Comparison of ENCODE assay signal across 8 cellular contexts in the genomic region with DNA sequence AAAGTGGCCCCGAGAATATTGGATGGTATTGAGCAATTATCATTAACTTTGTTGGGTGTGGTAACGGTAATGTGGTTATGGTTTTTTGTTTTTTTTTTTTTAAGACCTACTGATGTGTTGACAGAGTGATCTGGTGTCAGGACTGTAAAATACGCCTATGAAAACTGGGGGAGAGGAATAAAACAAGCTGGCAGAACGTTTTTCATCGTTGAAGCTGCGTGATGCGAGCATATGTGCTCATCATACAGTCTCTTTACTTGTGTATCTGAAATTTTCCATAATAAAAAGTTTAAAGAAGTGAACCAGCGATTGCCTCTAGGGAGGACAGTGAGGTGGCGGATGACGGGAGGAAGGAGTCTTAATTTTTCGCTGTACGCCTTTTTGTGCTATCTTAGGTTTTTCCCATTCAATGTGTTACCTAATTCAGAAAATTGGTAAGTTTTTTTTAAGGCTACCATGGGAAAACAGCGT. TPM values are rescaled to one million over a fixed set of nuclear protein-coding genes. Genes with fewer than 3 reads are reported as not detected.
DNase-seq lines count a peak whose midpoint lies in the region; ATAC-seq and TF ChIP-seq lines count a peak whose summit lies in the region.

No MANE protein-coding gene starts in this region.

- ATAC-seq in activated naive CD4-positive, alpha-beta T cell treated with anti-CD3 and anti-CD28 coated beads, Interleukin-2, amount 50 U/mL, for 72 hours = no peak
- no peak for ATAC-seq in GM18511 (IDR thresholded peaks at IDR 0.05; ENCODE audit: unreplicated experiment)

- TF ChIP-seq EP300 in suprapubic skin (IDR thresholded peaks at IDR 0.05) = no peak

- POLR2A ChIA-PET in HEK293 (lab: Yijun Ruan, JAX) = interaction anchor here (0.7 to 2.4 kb wide), 2 partner anchors 12 to 122 kb away, joined by 6 to 10 read pairs; no protein-coding TSS in a partner anchor

- H3K27ac ChIP-seq in HEK293 (ENCODE audit: extremely low read depth, low read depth, low read length) = peak overlapping the region; percentile 91; the same call in 1 of the 2 replicates
- H3K27ac ChIP-seq in suprapubic skin = peak overlapping the region; percentile 99

- no peaks in the 10 kb centered on the region for H3K27me3 ChIP-seq in suprapubic skin

- no peaks in the 10 kb centered on the region for H3K9me3 ChIP-seq in HEK293 (ENCODE audit: control insufficient read depth, insufficient read depth, low read depth, low read length)
- H3K9me3 ChIP-seq in suprapubic skin = no peaks in the 10 kb centered on the region

- H3K9me3 Mint-ChIP-seq in activated naive CD4-positive, alpha-beta T cell treated with anti-CD3 and anti-CD28 coated beads, Interleukin-2, amount 50 U/mL, for 72 hours = no peaks in the 10 kb centered on the region

- H3K4me1 ChIP-seq in HEK293 (ENCODE audit: control insufficient read depth, insufficient read depth, low read length) = peaks cover 21% of the 10 kb centered on the region
- peaks cover 60% of the 10 kb centered on the region for H3K4me1 ChIP-seq in suprapubic skin

- H3K36me3 ChIP-seq in HEK293 (ENCODE audit: control insufficient read depth in 2 of 2, insufficient read depth in 1 of 2, low read length in 2 of 2) (peaks cover 5 to 9% of the 10 kb centered on the region in 2 experiments; a peak in 2 of 3 replicates), suprapubic skin (peaks cover 3% of the 10 kb centered on the region)

- peaks cover 17 to 30% of the 10 kb centered on the region in 2 donors for H3K36me3 Mint-ChIP-seq in activated naive CD4-positive, alpha-beta T cell treated with anti-CD3 and anti-CD28 coated beads, Interleukin-2, amount 50 U/mL, for 72 hours

- peak overlapping the region; percentile 92 to 94 for H3K27ac Mint-ChIP-seq in activated naive CD4-positive, alpha-beta T cell treated with anti-CD3 and anti-CD28 coated beads, Interleukin-2, amount 50 U/mL, for 72 hours

- no peak for TF ChIP-seq POLR2A in suprapubic skin (IDR thresholded peaks at IDR 0.05)

- CTCF ChIA-PET in HEK293 (lab: Yijun Ruan, JAX) = interaction anchor here (0.6 kb wide), 1 partner anchor 119 kb away, joined by 3 read pairs; no protein-coding TSS in a partner anchor

- peak; percentile 6 for DNase-seq in AG08395 (ENCODE audit: low spot score)
- DNase-seq in activated naive CD4-positive, alpha-beta T cell treated with anti-CD3 and anti-CD28 coated beads, Interleukin-2, amount 50 U/mL, for 72 hours (ENCODE audit: low spot score in 2 of 2) = no peak
- peak; percentile 23 for DNase-seq in iris pigment epithelial cell (ENCODE audit: low read depth)
- no peak for DNase-seq in suprapubic skin (ENCODE audit: low spot score in 2 of 2)
- no peak for DNase-seq in NCI-H2081 (lab: John Stamatoyannopoulos, UW)
- DNase-seq in OCI-M1 (lab: John Stamatoyannopoulos, UW) = no peak

- no peak for TF ChIP-seq CTCF in HEK293 (tag by site-specific recombination; IDR thresholded peaks at IDR 0.05)
- no peak for TF ChIP-seq CTCF in suprapubic skin (IDR thresholded peaks at IDR 0.05)

- H3K4me3 ChIP-seq in HEK293 (ENCODE audit: low read depth, low read length) = peak overlapping the region; percentile 83
- H3K4me3 ChIP-seq in suprapubic skin = peak overlapping the region; percentile 99

- 15% methylated on average over 13 of the region's 13 CpGs for WGBS in suprapubic skin

TF ChIP-seq in HEK293, 187 proteins besides CTCF, POLR2A, EP300 and RAD21 (continues in another document):
- TF ChIP-seq, protein P1, sequence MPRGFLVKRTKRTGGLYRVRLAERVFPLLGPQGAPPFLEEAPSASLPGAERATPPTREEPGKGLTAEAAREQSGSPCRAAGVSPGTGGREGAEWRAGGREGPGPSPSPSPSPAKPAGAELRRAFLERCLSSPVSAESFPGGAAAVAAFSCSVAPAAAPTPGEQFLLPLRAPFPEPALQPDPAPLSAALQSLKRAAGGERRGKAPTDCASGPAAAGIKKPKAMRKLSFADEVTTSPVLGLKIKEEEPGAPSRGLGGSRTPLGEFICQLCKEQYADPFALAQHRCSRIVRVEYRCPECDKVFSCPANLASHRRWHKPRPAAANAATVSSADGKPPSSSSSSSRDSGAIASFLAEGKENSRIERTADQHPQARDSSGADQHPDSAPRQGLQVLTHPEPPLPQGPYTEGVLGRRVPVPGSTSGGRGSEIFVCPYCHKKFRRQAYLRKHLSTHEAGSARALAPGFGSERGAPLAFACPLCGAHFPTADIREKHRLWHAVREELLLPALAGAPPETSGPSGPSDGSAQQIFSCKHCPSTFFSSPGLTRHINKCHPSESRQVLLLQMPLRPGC (tag by site-specific recombination; IDR thresholded peaks at IDR 0.05) = peak; percentile 29; the same call in 1 of the 2 replicates
- TF ChIP-seq ZNF777 (tag by site-specific recombination; IDR thresholded peaks at IDR 0.05; ENCODE audit: borderline replicate concordance) = no peak
- peak; percentile 95 for TF ChIP-seq ZNF335 (tag by site-specific recombination; conservative IDR thresholded peaks at IDR 0.05)
- no peak for TF ChIP-seq ZBTB48 (tag by site-specific recombination; IDR thresholded peaks at IDR 0.05)
- TF ChIP-seq, protein P2, sequence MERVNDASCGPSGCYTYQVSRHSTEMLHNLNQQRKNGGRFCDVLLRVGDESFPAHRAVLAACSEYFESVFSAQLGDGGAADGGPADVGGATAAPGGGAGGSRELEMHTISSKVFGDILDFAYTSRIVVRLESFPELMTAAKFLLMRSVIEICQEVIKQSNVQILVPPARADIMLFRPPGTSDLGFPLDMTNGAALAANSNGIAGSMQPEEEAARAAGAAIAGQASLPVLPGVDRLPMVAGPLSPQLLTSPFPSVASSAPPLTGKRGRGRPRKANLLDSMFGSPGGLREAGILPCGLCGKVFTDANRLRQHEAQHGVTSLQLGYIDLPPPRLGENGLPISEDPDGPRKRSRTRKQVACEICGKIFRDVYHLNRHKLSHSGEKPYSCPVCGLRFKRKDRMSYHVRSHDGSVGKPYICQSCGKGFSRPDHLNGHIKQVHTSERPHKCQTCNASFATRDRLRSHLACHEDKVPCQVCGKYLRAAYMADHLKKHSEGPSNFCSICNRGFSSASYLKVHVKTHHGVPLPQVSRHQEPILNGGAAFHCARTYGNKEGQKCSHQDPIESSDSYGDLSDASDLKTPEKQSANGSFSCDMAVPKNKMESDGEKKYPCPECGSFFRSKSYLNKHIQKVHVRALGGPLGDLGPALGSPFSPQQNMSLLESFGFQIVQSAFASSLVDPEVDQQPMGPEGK (tag by site-specific recombination; IDR thresholded peaks at IDR 0.05) = 0 out of 2 replicates have a peak, but pooled peaks have one; percentile 46
- no peak for TF ChIP-seq ZNF132 (tag by site-specific recombination; IDR thresholded peaks at IDR 0.05; ENCODE audit: borderline replicate concordance)
- TF ChIP-seq, protein P3, sequence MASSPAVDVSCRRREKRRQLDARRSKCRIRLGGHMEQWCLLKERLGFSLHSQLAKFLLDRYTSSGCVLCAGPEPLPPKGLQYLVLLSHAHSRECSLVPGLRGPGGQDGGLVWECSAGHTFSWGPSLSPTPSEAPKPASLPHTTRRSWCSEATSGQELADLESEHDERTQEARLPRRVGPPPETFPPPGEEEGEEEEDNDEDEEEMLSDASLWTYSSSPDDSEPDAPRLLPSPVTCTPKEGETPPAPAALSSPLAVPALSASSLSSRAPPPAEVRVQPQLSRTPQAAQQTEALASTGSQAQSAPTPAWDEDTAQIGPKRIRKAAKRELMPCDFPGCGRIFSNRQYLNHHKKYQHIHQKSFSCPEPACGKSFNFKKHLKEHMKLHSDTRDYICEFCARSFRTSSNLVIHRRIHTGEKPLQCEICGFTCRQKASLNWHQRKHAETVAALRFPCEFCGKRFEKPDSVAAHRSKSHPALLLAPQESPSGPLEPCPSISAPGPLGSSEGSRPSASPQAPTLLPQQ (tag by site-specific recombination; IDR thresholded peaks at IDR 0.05) = 0 out of 2 replicates have a peak, but pooled peaks have one; percentile 6
- TF ChIP-seq ZFHX2 (tag by site-specific recombination; conservative IDR thresholded peaks at IDR 0.05) = 0 out of 2 replicates have a peak, but pooled peaks have one; percentile 2
- TF ChIP-seq ZNF600 (tag by site-specific recombination; IDR thresholded peaks at IDR 0.05) = peak; percentile 69; the same call in 1 of the 2 replicates
- TF ChIP-seq, protein P4, sequence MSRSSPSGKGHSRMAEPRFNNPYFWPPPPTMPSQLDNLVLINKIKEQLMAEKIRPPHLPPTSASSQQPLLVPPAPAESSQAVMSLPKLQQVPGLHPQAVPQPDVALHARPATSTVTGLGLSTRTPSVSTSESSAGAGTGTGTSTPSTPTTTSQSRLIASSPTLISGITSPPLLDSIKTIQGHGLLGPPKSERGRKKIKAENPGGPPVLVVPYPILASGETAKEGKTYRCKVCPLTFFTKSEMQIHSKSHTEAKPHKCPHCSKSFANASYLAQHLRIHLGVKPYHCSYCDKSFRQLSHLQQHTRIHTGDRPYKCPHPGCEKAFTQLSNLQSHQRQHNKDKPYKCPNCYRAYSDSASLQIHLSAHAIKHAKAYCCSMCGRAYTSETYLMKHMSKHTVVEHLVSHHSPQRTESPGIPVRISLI (tag by site-specific recombination; IDR thresholded peaks at IDR 0.05) = 0 out of 2 replicates have a peak, but pooled peaks have one; percentile 32
- TF ChIP-seq, protein P5, sequence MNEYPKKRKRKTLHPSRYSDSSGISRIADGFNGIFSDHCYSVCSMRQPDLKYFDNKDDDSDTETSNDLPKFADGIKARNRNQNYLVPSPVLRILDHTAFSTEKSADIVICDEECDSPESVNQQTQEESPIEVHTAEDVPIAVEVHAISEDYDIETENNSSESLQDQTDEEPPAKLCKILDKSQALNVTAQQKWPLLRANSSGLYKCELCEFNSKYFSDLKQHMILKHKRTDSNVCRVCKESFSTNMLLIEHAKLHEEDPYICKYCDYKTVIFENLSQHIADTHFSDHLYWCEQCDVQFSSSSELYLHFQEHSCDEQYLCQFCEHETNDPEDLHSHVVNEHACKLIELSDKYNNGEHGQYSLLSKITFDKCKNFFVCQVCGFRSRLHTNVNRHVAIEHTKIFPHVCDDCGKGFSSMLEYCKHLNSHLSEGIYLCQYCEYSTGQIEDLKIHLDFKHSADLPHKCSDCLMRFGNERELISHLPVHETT (tag by site-specific recombination; IDR thresholded peaks at IDR 0.05) = 0 out of 2 replicates have a peak, but pooled peaks have one; percentile 22
- TF ChIP-seq, protein P6, sequence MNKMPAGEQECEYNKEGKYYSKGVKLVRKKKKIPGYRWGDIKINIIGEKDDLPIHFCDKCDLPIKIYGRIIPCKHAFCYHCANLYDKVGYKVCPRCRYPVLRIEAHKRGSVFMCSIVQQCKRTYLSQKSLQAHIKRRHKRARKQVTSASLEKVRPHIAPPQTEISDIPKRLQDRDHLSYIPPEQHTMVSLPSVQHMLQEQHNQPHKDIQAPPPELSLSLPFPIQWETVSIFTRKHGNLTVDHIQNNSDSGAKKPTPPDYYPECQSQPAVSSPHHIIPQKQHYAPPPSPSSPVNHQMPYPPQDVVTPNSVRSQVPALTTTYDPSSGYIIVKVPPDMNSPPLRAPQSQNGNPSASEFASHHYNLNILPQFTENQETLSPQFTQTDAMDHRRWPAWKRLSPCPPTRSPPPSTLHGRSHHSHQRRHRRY (tag by site-specific recombination; IDR thresholded peaks at IDR 0.05) = 0 out of 2 replicates have a peak, but pooled peaks have one; percentile 30

RNA-seq across cellular contexts. Expression of a gene that starts 0.8 kb away (rescaled TPM):
- total RNA-seq in activated naive CD4-positive, alpha-beta T cell treated with anti-CD3 and anti-CD28 coated beads, Interleukin-2, amount 50 U/mL, for 72 hours = 10 to 100 TPM; 46.0 to 46.5 TPM
- 10 to 100 TPM; 35.4 to 52.0 (median 43.6) TPM for total RNA-seq in suprapubic skin

Comparison
In these comparisons a context has a peak if more than half of its experiments do, and no peak if none do; other contexts are left out.
1. DNase-seq: peak in AG08395 (single experiment) and iris pigment epithelial cell (single experiment); none in activated naive CD4-positive, alpha-beta T cell treated with anti-CD3 and anti-CD28 coated beads, Interleukin-2, amount 50 U/mL, for 72 hours (0 of 2), suprapubic skin (0 of 2), NCI-H2081 (0 of 2) and OCI-M1 (single experiment).